In the genomic region with DNA sequence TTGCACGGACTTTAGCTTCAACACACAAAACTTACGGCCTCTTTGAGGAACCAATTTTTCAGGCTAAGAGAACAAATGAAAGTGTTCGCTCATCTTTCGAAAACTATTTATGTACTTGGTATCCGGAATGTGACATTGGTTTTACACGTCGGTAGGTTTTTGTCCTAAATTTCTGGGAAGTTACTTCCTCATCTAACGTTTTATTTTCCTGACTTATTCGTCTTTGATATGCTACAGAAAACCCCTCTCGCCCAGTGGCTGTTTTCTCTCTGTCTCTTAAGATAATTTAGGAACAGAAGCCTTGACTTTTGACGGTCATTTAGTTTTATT, we compare ENCODE assay signal across 9 cellular contexts. TPM values are rescaled to one million over a fixed set of nuclear protein-coding genes. Genes with fewer than 3 reads are reported as not detected.
DNase-seq lines count a peak whose midpoint lies in the region; ATAC-seq and TF ChIP-seq lines count a peak whose summit lies in the region.
"Had no signal": no experiment of that assay in that cellular context is flagged by ENCODE, and none has a peak within 500 bp of the region (broad histone marks: within the 10 kb centered on the region; RNA-seq: fewer than 3 reads in every experiment).

No MANE protein-coding gene starts in this region.

- H3K36me3 Mint-ChIP-seq in CD8-positive, alpha-beta memory T cell = no peaks in the 10 kb centered on the region
- no peaks in the 10 kb centered on the region for H3K36me3 Mint-ChIP-seq in effector memory CD8-positive, alpha-beta T cell (ENCODE audit: insufficient read depth)

- TF ChIP-seq CTCF in fibroblast of the aortic adventitia (IDR thresholded peaks at IDR 0.05; ENCODE audit: insufficient read depth, low read length) (no peak), PC-9 (conservative IDR thresholded peaks at IDR 0.05) (no peak)

- peaks cover 35 to 58% of the 10 kb centered on the region in 2 donors for H3K27me3 Mint-ChIP-seq in CD8-positive, alpha-beta memory T cell
- H3K27me3 Mint-ChIP-seq in effector memory CD8-positive, alpha-beta T cell = peaks cover 56 to 71% of the 10 kb centered on the region in 2 donors

- CTCF ChIA-PET in CD8-positive, alpha-beta memory T cell (lab: Charles Lee) = no interaction called here
- CTCF ChIA-PET in PC-9 (lab: Charles Lee) = no interaction called here

- H3K27me3 ChIP-seq in CD8-positive, alpha-beta memory T cell (ENCODE audit: insufficient read depth, low read length, poor library complexity, severe bottlenecking) = peaks cover 18% of the 10 kb centered on the region
- H3K27me3 ChIP-seq in NT2/D1 (ENCODE audit: insufficient read depth, insufficient read length) = peaks cover 64% of the 10 kb centered on the region
- no peaks in the 10 kb centered on the region for H3K27me3 ChIP-seq in PC-9 (ENCODE audit: insufficient read depth, low read depth)

- peak overlapping the region in 5 of 7 donors; percentile 13 to 52 (median 38) for H3K4me3 Mint-ChIP-seq in CD8-positive, alpha-beta memory T cell
- peak overlapping the region in 1 of 2 donors; percentile 27 for H3K4me3 Mint-ChIP-seq in effector memory CD8-positive, alpha-beta T cell

- no peak for DNase-seq in CD8-positive, alpha-beta memory T cell
- DNase-seq in NT2/D1 (ENCODE audit: low read depth, low spot score) = no peak
- DNase-seq in fibroblast of the aortic adventitia (ENCODE audit: low read depth) = no peak
- DNase-seq in putamen (ENCODE audit: low spot score) = peak; percentile 25
- DNase-seq in PC-9 = no peak
- no peak for DNase-seq in effector memory CD8-positive, alpha-beta T cell
- no peak for DNase-seq in central memory CD4-positive, alpha-beta T cell
- DNase-seq in D341Med (ENCODE audit: low spot score) = no peak

- no peaks in the 10 kb centered on the region for H3K36me3 ChIP-seq in CD8-positive, alpha-beta memory T cell (ENCODE audit: insufficient read depth, low read length)
- H3K36me3 ChIP-seq in NT2/D1 (ENCODE audit: insufficient read depth, insufficient read length, low read length) (peaks cover 2% of the 10 kb centered on the region), PC-9 (ENCODE audit: low read depth) (no peaks in the 10 kb centered on the region)

- no peaks in the 10 kb centered on the region for H3K9me2 ChIP-seq in PC-9 (ENCODE audit: insufficient read depth)

- peaks cover 0 to 2% (median 0%) of the 10 kb centered on the region in 5 donors for H3K9me3 Mint-ChIP-seq in CD8-positive, alpha-beta memory T cell
- no peaks in the 10 kb centered on the region for H3K9me3 Mint-ChIP-seq in effector memory CD8-positive, alpha-beta T cell

- peaks cover 15 to 25% (median 20%) of the 10 kb centered on the region in 3 donors for H3K4me1 Mint-ChIP-seq in CD8-positive, alpha-beta memory T cell
- H3K4me1 Mint-ChIP-seq in effector memory CD8-positive, alpha-beta T cell (ENCODE audit: low read depth in 2 of 2) = peaks cover 7 to 10% of the 10 kb centered on the region in 2 donors

- no peak overlapping the region for H3K27ac ChIP-seq in CD8-positive, alpha-beta memory T cell (ENCODE audit: low read depth, low read length)
- no peak overlapping the region for H3K27ac ChIP-seq in PC-9

- H3K9me3 ChIP-seq in CD8-positive, alpha-beta memory T cell (ENCODE audit: low read length) = no peaks in the 10 kb centered on the region
- H3K9me3 ChIP-seq in NT2/D1 (ENCODE audit: insufficient read depth, low read length) (no peaks in the 10 kb centered on the region), PC-9 (ENCODE audit: insufficient read depth, low read depth) (no peaks in the 10 kb centered on the region)

- no peak overlapping the region for H3K4me2 ChIP-seq in PC-9

- no peaks in the 10 kb centered on the region for H3F3A ChIP-seq in PC-9 (ENCODE audit: insufficient read depth, low read depth)

- intact Hi-C loops in PC-9 (cut with micrococcal nuclease; ENCODE audit: unreplicated experiment) = no loop called here

- no peak overlapping the region for H3K4me3 ChIP-seq in CD8-positive, alpha-beta memory T cell (ENCODE audit: low read length)
- H3K4me3 ChIP-seq in NT2/D1 (ENCODE audit: insufficient read length, low read depth) (peak overlapping the region; percentile 66), fibroblast of the aortic adventitia (ENCODE audit: low read depth, low read length) (peak overlapping the region; percentile 83), PC-9 (no peak overlapping the region)
- H3K4me3 ChIP-seq: lung had no signal

- no peak overlapping the region for H3K9ac ChIP-seq in NT2/D1 (ENCODE audit: insufficient read length, low read depth)

- no peak overlapping the region for H2AFZ ChIP-seq in PC-9

- no peak for ATAC-seq in effector memory CD8-positive, alpha-beta T cell (replicated peaks)

- no peaks in the 10 kb centered on the region for H3K79me2 ChIP-seq in PC-9 (ENCODE audit: low read depth)

- no peak overlapping the region for H3K27ac Mint-ChIP-seq in CD8-positive, alpha-beta memory T cell
- H3K27ac Mint-ChIP-seq in effector memory CD8-positive, alpha-beta T cell = no peak overlapping the region

- POLR2A ChIA-PET in CD8-positive, alpha-beta memory T cell (lab: Charles Lee) = no interaction called here
- POLR2A ChIA-PET in PC-9 (lab: Charles Lee; ENCODE audit: unreplicated experiment) = no interaction called here

- H4K20me1 ChIP-seq in PC-9 (ENCODE audit: insufficient read depth) = no peaks in the 10 kb centered on the region

- no peaks in the 10 kb centered on the region for H3K4me1 ChIP-seq in CD8-positive, alpha-beta memory T cell (ENCODE audit: insufficient read depth, low read length)
- no peaks in the 10 kb centered on the region for H3K4me1 ChIP-seq in NT2/D1 (ENCODE audit: insufficient read depth, insufficient read length)
- H3K4me1 ChIP-seq in PC-9 (replicated peaks; ENCODE audit: insufficient read depth) = no peaks in the 10 kb centered on the region

- no TSS peak for BruUV-seq in PC-9 (replicated peaks; lab: Mats Ljungman, UMichigan)

RNA-seq across cellular contexts. Expression of gene GREM1, which starts 0.9 kb away (rescaled TPM):
- not detected for total RNA-seq in CD8-positive, alpha-beta memory T cell
- not detected for polyA plus RNA-seq in CD8-positive, alpha-beta memory T cell
- 25.1 and 181 TPM in 2 replicates for total RNA-seq in fibroblast of the aortic adventitia (ENCODE audit: low replicate concordance)
- 0.39 and 0.48 TPM in 2 replicates for total RNA-seq in PC-9 (2021)

Comparison
In these comparisons a context has a peak if more than half of its experiments do, and no peak if none do; other contexts are left out.
1. H3K4me3 ChIP-seq: peak in NT2/D1 (single experiment) and fibroblast of the aortic adventitia (single experiment); none in CD8-positive, alpha-beta memory T cell (single experiment) and PC-9 (single experiment).
2. RNA of gene GREM1, which starts 0.9 kb away (total RNA-seq): 25.1 to 181 TPM in fibroblast of the aortic adventitia; 0.39 to 0.48 TPM in PC-9 and not detected in CD8-positive, alpha-beta memory T cell; every median in the first group is over 10 times any median in the second.